ENCODE assay signal across 1 cellular context in the genomic region with DNA sequence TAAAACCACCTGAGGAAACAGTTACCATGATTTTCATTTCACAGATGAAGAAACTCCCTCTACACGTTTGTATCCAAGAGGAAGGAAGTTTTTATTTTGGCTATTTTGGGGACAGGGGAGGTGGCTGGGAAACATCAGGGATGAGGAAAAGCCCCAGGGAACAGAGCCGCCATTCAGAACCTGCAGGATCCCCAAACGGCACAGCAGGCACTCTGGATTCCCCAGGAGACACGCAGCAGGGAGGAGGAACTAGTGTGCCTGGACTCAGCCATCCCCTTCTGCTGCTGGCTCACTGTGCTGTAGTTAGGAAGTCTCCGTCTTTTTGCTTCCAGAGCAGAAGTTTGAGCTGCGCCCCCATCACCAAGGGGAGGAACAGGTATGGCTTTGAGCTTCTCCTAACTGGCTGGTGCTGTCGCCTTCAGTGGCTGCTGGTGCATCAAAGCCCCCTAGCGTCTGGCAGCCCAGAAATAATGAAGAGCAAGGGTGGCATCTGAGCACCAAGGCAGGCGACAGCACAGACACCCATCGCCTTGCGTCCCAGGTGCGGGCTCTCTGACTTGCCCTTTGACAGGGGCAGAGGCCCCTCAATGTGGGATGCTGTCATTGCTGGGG.
TF ChIP-seq lines count a peak whose summit lies in the region.

No MANE protein-coding gene starts in this region.

TF ChIP-seq in HEK293, 187 proteins besides CTCF, POLR2A, EP300 and RAD21 (continued from another document):
- TF ChIP-seq ZIC2 (tag by site-specific recombination; IDR thresholded peaks at IDR 0.05), result peak; percentile 84
